ENCODE assay signal across 8 cellular contexts in genomic region chr6:31356216-31356945, GRCh38. TPM values are rescaled to one million over a fixed set of nuclear protein-coding genes. Genes with fewer than 3 reads are reported as not detected.
DNase-seq lines count a peak whose midpoint lies in the region; ATAC-seq, FAIRE-seq and TF ChIP-seq lines count a peak whose summit lies in the region.

No MANE protein-coding gene starts in this region.

- H3K27ac ChIP-seq in fibroblast of lung (ENCODE audit: insufficient read depth, low read length) (peak overlapping the region; percentile 81), osteoblast (ENCODE audit: low read depth, low read length) (peak overlapping the region; percentile 45)

- ATAC-seq in HG03460 (IDR thresholded peaks at IDR 0.05; ENCODE audit: unreplicated experiment) (peak; percentile 23), GM18520 (IDR thresholded peaks at IDR 0.05; ENCODE audit: unreplicated experiment) (no peak)
- ATAC-seq in activated CD8-positive, alpha-beta memory T cell treated with anti-CD3 and anti-CD28 coated beads, Interleukin-2, amount 10 ng/mL, durations not matched to agents 7 days and 5 days = peak; percentile 13

- H3K27me3 Mint-ChIP-seq in activated CD8-positive, alpha-beta memory T cell treated with anti-CD3 and anti-CD28 coated beads, Interleukin-2, amount 10 ng/mL, durations not matched to agents 7 days and 5 days = peaks cover 4% of the 10 kb centered on the region

- H3K4me2 ChIP-seq in fibroblast of lung (ENCODE audit: extremely low read depth, insufficient read depth, low read length) (peak overlapping the region; percentile 88), osteoblast (ENCODE audit: insufficient read depth, low read length) (peak overlapping the region; percentile 73)

- H3K4me1 ChIP-seq in fibroblast of lung (ENCODE audit: control insufficient read depth, extremely low read depth, insufficient read depth, low read length) = peaks cover 13% of the 10 kb centered on the region
- H3K4me1 ChIP-seq in osteoblast (ENCODE audit: insufficient read depth, low read length) = peaks cover 8% of the 10 kb centered on the region

- peaks cover 64% of the 10 kb centered on the region for H3K4me1 Mint-ChIP-seq in activated CD8-positive, alpha-beta memory T cell treated with anti-CD3 and anti-CD28 coated beads, Interleukin-2, amount 10 ng/mL, durations not matched to agents 7 days and 5 days

- H3K4me3 Mint-ChIP-seq in activated CD8-positive, alpha-beta memory T cell treated with anti-CD3 and anti-CD28 coated beads, Interleukin-2, amount 10 ng/mL, durations not matched to agents 7 days and 5 days = peak overlapping the region; percentile 99

- H2AFZ ChIP-seq in fibroblast of lung (ENCODE audit: low read length) (peak overlapping the region; percentile 41), osteoblast (ENCODE audit: low read length) (peak overlapping the region; percentile 99)

- peaks cover 2% of the 10 kb centered on the region for H3K9me3 Mint-ChIP-seq in activated CD8-positive, alpha-beta memory T cell treated with anti-CD3 and anti-CD28 coated beads, Interleukin-2, amount 10 ng/mL, durations not matched to agents 7 days and 5 days (ENCODE audit: low read depth)

- DNase-seq in GM12892 (ENCODE audit: insufficient read length) (peak; percentile 43), fibroblast of lung (ENCODE audit: low read depth in 2 of 2) (peak; percentile 6 to 30), osteoblast (ENCODE audit: insufficient read length, low spot score, missing footprints) (peak; percentile 87), hippocampal formation (lab: John Stamatoyannopoulos, UW) (no peak), MV-4-11 (lab: John Stamatoyannopoulos, UW) (no peak)
- peak; percentile 70 for DNase-seq in activated CD8-positive, alpha-beta memory T cell treated with anti-CD3 and anti-CD28 coated beads, Interleukin-2, amount 10 ng/mL, durations not matched to agents 7 days and 5 days

- H3K27me3 ChIP-seq in fibroblast of lung (ENCODE audit: control insufficient read depth, insufficient read depth, low read length) (no peaks in the 10 kb centered on the region), osteoblast (ENCODE audit: insufficient read depth, low read length) (peaks cover 29% of the 10 kb centered on the region)

- CTCF ChIA-PET in activated CD8-positive, alpha-beta memory T cell treated with anti-CD3 and anti-CD28 coated beads, Interleukin-2, amount 10 ng/mL, durations not matched to agents 7 days and 5 days (lab: Charles Lee) = no interaction called here

- H3K79me2 ChIP-seq in fibroblast of lung (ENCODE audit: control insufficient read depth, insufficient read depth, low read length) (peaks cover 14% of the 10 kb centered on the region), osteoblast (ENCODE audit: insufficient read depth, low read length) (peaks cover 16% of the 10 kb centered on the region)

- no peaks in the 10 kb centered on the region for H4K20me1 ChIP-seq in fibroblast of lung (ENCODE audit: control insufficient read depth, extremely low read depth, insufficient read depth, low read length)
- peaks cover 18% of the 10 kb centered on the region for H4K20me1 ChIP-seq in osteoblast (ENCODE audit: insufficient read depth, low read length)

- TF ChIP-seq CTCF in fibroblast of lung (conservative IDR thresholded peaks at IDR 0.05 in 1 of 2, IDR thresholded peaks at IDR 0.05 in 1 of 2; ENCODE audit: low read depth in 1 of 2, low read length in 2 of 2) = peak in 1 of 2 donors; percentile 5
- no peak for TF ChIP-seq CTCF in osteoblast (IDR thresholded peaks at IDR 0.05; ENCODE audit: extremely low read depth, low read depth, low read length)

- H3K36me3 Mint-ChIP-seq in activated CD8-positive, alpha-beta memory T cell treated with anti-CD3 and anti-CD28 coated beads, Interleukin-2, amount 10 ng/mL, durations not matched to agents 7 days and 5 days = peaks cover 61% of the 10 kb centered on the region

- peak overlapping the region; percentile 86 for H3K9ac ChIP-seq in fibroblast of lung (ENCODE audit: insufficient read depth, low read length)

- peak; percentile 49 for TF ChIP-seq POLR2A in GM12892 (IDR thresholded peaks at IDR 0.05; ENCODE audit: low read depth, low read length)

- H3K4me3 ChIP-seq in fibroblast of lung (replicated peaks in 1 of 4; ENCODE audit: control extremely low read depth in 1 of 4, insufficient read depth in 1 of 4, low read depth in 3 of 4, low read length in 4 of 4) (peak overlapping the region; percentile 50 to 80 (median 76)), osteoblast (ENCODE audit: insufficient read depth, low read length) (peak overlapping the region; percentile 81)

- H3K9me3 ChIP-seq in fibroblast of lung (ENCODE audit: control insufficient read depth, insufficient read depth, low read depth, low read length) (no peaks in the 10 kb centered on the region), osteoblast (ENCODE audit: low read depth, low read length) (no peaks in the 10 kb centered on the region)

- peaks cover 8% of the 10 kb centered on the region for H3K36me3 ChIP-seq in fibroblast of lung (ENCODE audit: control insufficient read depth, insufficient read depth, low read length)
- H3K36me3 ChIP-seq in osteoblast (ENCODE audit: insufficient read depth, low read length) = peaks cover 21% of the 10 kb centered on the region

- no peak for FAIRE-seq in GM12892 (lab: Jason Lieb, UNC)

- H3K27ac Mint-ChIP-seq in activated CD8-positive, alpha-beta memory T cell treated with anti-CD3 and anti-CD28 coated beads, Interleukin-2, amount 10 ng/mL, durations not matched to agents 7 days and 5 days = peak overlapping the region; percentile 100

RNA-seq across cellular contexts. Expression of gene HLA-B, which starts 0.6 kb away (rescaled TPM):
- 4,038 TPM for polyA plus RNA-seq in GM12892 (2012; ENCODE audit: missing spikeins)
- total RNA-seq in activated CD8-positive, alpha-beta memory T cell treated with anti-CD3 and anti-CD28 coated beads, Interleukin-2, amount 10 ng/mL, durations not matched to agents 7 days and 5 days = 1,000 to 10,000 TPM; 4,786 to 5,045 TPM
- total RNA-seq in fibroblast of lung = 190 and 244 TPM in 2 replicates
- 441 and 1,124 TPM in 2 replicates for polyA plus RNA-seq in fibroblast of lung
- polyA plus RNA-seq in fibroblast of lung (2012) = 401 and 1,381 TPM in 2 replicates
- 317 and 804 TPM in 2 replicates for polyA minus RNA-seq in fibroblast of lung (ENCODE audit: low replicate concordance)
- 455 and 510 TPM in 2 replicates for total RNA-seq in osteoblast

RNA-seq across cellular contexts. Expression of gene MICA, which starts 47.0 kb away (rescaled TPM):
- 8.2 TPM for polyA plus RNA-seq in GM12892 (2012; ENCODE audit: missing spikeins)
- total RNA-seq in activated CD8-positive, alpha-beta memory T cell treated with anti-CD3 and anti-CD28 coated beads, Interleukin-2, amount 10 ng/mL, durations not matched to agents 7 days and 5 days = 10 to 100 TPM; 15.6 to 24.7 TPM
- total RNA-seq in fibroblast of lung = 28.5 and 85.2 TPM in 2 replicates
- polyA plus RNA-seq in fibroblast of lung = 54.2 and 81.1 TPM in 2 replicates
- polyA plus RNA-seq in fibroblast of lung (2012) = 40.6 and 64.6 TPM in 2 replicates
- polyA minus RNA-seq in fibroblast of lung (ENCODE audit: low replicate concordance) = 44.3 and 87.7 TPM in 2 replicates
- total RNA-seq in osteoblast = 31.1 and 40.1 TPM in 2 replicates

Comparison
In these comparisons a context has a peak if more than half of its experiments do, and no peak if none do; other contexts are left out.
1. DNase-seq: peak in GM12892 (single experiment), activated CD8-positive, alpha-beta memory T cell treated with anti-CD3 and anti-CD28 coated beads, Interleukin-2, amount 10 ng/mL, durations not matched to agents 7 days and 5 days (single experiment), fibroblast of lung (2 of 2) and osteoblast (single experiment); none in hippocampal formation (0 of 2) and MV-4-11 (single experiment).